Comparison of ENCODE assay signal across 8 cellular contexts in the genomic region with DNA sequence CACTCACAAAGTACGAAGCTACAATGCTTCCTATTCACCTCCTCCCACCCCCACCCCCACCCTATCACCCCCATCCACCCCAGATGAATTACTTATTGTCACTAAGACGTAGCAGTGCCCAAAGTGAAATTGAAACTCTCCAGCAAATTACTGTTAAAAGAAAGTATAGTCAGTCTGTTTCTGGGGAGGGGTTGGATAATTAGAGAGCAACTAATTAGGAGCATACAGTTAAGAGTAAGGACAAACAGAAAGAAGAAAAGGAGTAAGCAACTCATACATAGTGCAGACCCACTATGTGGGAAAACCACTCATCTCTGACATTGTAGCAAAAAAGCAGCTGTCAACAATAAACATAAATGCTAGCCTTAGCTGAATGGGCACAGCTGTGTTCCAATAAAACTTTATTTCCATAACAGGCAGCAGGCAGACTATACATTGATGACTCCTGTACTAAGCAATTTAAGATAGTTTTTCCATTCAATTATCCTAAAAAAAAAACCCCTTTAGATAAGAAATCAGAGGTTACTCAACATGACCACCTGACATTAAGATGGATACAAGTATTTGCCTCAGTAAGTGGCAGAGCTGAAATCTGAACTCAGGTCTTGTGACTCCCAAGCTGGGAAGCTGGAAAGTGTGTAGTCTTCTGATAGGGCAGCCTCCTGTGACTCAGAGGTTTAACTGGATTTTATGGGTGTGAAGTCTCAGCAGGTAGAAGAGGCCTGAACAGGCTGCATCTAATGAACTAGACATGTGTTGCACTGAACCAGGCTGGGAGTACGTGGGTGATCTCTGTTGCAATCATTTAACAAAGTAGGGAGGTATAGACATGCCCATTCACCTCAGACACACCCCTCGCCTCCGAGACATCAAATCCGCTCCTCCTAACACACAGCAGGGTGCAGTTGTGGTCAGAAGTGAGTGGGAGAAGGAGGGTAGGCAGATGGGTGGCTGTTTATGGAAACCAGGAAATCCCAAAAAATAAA.
DNase-seq lines count a peak whose midpoint lies in the region; ATAC-seq lines count a peak whose summit lies in the region.

No MANE protein-coding gene starts in this region.

- ATAC-seq in GM18517 (IDR thresholded peaks at IDR 0.05; ENCODE audit: unreplicated experiment), result peak; percentile 45

- DNase-seq in H4 (ENCODE audit: low spot score), result peak; percentile 75
- peak; percentile 49 for DNase-seq in RPMI8226
- peak; percentile 7 for DNase-seq in iPS-NIHi11 (ENCODE audit: low spot score)
- DNase-seq in NCI-H1048 (lab: John Stamatoyannopoulos, UW), result no peak
- DNase-seq in NCI-H1092 (lab: John Stamatoyannopoulos, UW), result no peak
- DNase-seq in COLO668 (lab: John Stamatoyannopoulos, UW; ENCODE audit: unreplicated experiment), result no peak
- no peak for DNase-seq in stimulated activated naive CD4-positive, alpha-beta T cell treated with Interleukin-2 at 50 U/mL for 16 hours (lab: John Stamatoyannopoulos, UW)

Comparison
In these comparisons a context has a peak if more than half of its experiments do, and no peak if none do; other contexts are left out.
1. DNase-seq: peak in H4 (single experiment), RPMI8226 (single experiment) and iPS-NIHi11 (single experiment); none in NCI-H1048 (single experiment), NCI-H1092 (single experiment), COLO668 (single experiment) and stimulated activated naive CD4-positive, alpha-beta T cell treated with Interleukin-2 at 50 U/mL for 16 hours (single experiment).